ENCODE assay signal across 25 cellular contexts in genomic region chr5:68688547-68688946, GRCh38.
"Had no signal": no experiment of that assay in that cellular context is flagged by ENCODE, and none has a peak within 500 bp of the region (broad histone marks: within the 10 kb centered on the region; RNA-seq: fewer than 3 reads in every experiment).

No MANE protein-coding gene starts in this region.

- H3K36me3 ChIP-seq: esophagus muscularis mucosa, gastroesophageal sphincter, heart left ventricle, left lung, neural progenitor cell, prostate gland, right atrium auricular region, tibial artery had no signal

- H3K4me3 ChIP-seq: coronary artery, esophagus muscularis mucosa, gastroesophageal sphincter, heart left ventricle, hepatocyte, left lung, mucosa of descending colon, neural progenitor cell, prostate gland, right atrium auricular region, smooth muscle cell, testis, tibial artery had no signal

- H3K9ac ChIP-seq: neural progenitor cell had no signal

- H3K27ac ChIP-seq: coronary artery, esophagus muscularis mucosa, foreskin keratinocyte, gastroesophageal sphincter, heart left ventricle, hepatocyte, left lung, neural progenitor cell, prostate gland, right atrium auricular region, testis, tibial artery had no signal

- H2AFZ ChIP-seq: hepatocyte, neural progenitor cell had no signal

- H3K79me2 ChIP-seq: hepatocyte had no signal

- H3K9me3 ChIP-seq: prostate gland, testis had no signal

- H3K4me2 ChIP-seq: hepatocyte, neural progenitor cell, smooth muscle cell had no signal

- H3K4me1 ChIP-seq: esophagus muscularis mucosa, gastroesophageal sphincter, left lung, neural progenitor cell, prostate gland, testis had no signal

- DNase-seq: dermis blood vessel endothelial cell; effector memory CD4-positive, alpha-beta T cell; foreskin keratinocyte; heart left ventricle; kidney; left lung; mesenchymal stem cell; mucosa of descending colon; naive B cell; stimulated activated CD4-positive, alpha-beta T cell treated with anti-CD3 and anti-CD28 coated beads, Interleukin-12 subunit alpha, Interleukin-12 subunit beta, amount 100 ng/mL, for 4 hours; stimulated activated CD4-positive, alpha-beta T cell treated with anti-CD3 and anti-CD28 coated beads, Interleukin-1b, Interleukin-23, amount 100 ng/mL, for 48 hours; stimulated activated CD4-positive, alpha-beta T cell treated with anti-CD3 and anti-CD28 coated beads, Interleukin-4, amount 100 ng/mL, for 1 hour; stimulated activated CD8-positive, alpha-beta memory T cell treated with anti-CD3 and anti-CD28 coated beads, Interleukin-4, amount 100 ng/mL, for 48 hours; stimulated activated naive CD4-positive, alpha-beta T cell; substantia nigra; testis; tibial artery had no signal

- H3K27me3 ChIP-seq: esophagus muscularis mucosa, gastroesophageal sphincter, heart left ventricle, hepatocyte, left lung, neural progenitor cell, right atrium auricular region, testis, tibial artery had no signal
